In genomic region chr9:88387733-88388202, GRCh38 we compare ENCODE assay signal across 8 cellular contexts. TPM values are rescaled to one million over a fixed set of nuclear protein-coding genes. Genes with fewer than 3 reads are reported as not detected.
A peak's percentile ranks its signal among the peaks of the same experiment; 100 is the strongest.
DNase-seq lines count a peak whose midpoint lies in the region; ATAC-seq and TF ChIP-seq lines count a peak whose summit lies in the region.

No MANE protein-coding gene starts in this region.

- ATAC-seq in GM21528 (IDR thresholded peaks at IDR 0.05; ENCODE audit: low FRiP score, unreplicated experiment) (peak; percentile 16), left lobe of liver (peak; percentile 59)

- H3K4me1 ChIP-seq in KMS-11 (ENCODE audit: low read depth, poor library complexity, severe bottlenecking): peaks cover 18% of the 10 kb centered on the region

- H3K4me3 ChIP-seq in KMS-11 (IDR thresholded peaks at IDR 0.05; ENCODE audit: insufficient read depth, low read depth, low read length): no peak overlapping the region
- peak overlapping the region; percentile 97 for H3K4me3 ChIP-seq in WERI-Rb-1 (ENCODE audit: low read depth, low read length)

- 0 out of 2 replicates have a peak, but pooled peaks cover 3% of the 10 kb centered on the region for H4K20me1 ChIP-seq in KMS-11 (ENCODE audit: insufficient read depth)

- H3K9me3 Mint-ChIP-seq in chondrocyte (ENCODE audit: low read depth): no peaks in the 10 kb centered on the region

- DNase-seq in DMS79 treated with DMSO at 0.1 percent for 48 hours (lab: John Stamatoyannopoulos, UW) (peak; percentile 45), WERI-Rb-1 (no peak), chondrocyte (ENCODE audit: low spot score) (no peak), left lobe of liver (ENCODE audit: low spot score) (peak; percentile 63), erythroblast (lab: John Stamatoyannopoulos, UW) (no peak)
- DNase-seq in stimulated activated CD4-positive, alpha-beta T cell treated with anti-CD3 and anti-CD28 coated beads, TNF-alpha, amount 100 ng/mL, for 4 hours (ENCODE audit: low read depth in 3 of 3): peak; percentile 2 to 12 (median 8)

- H3K9ac ChIP-seq in KMS-11: no peak overlapping the region

- peak overlapping the region; percentile 86 for H3K27ac Mint-ChIP-seq in chondrocyte (ENCODE audit: unreplicated experiment)

- H3K27me3 ChIP-seq in KMS-11 (ENCODE audit: insufficient read depth, low read depth) (no peaks in the 10 kb centered on the region), WERI-Rb-1 (ENCODE audit: insufficient read depth, low read depth, severe bottlenecking) (no peaks in the 10 kb centered on the region)

- no peaks in the 10 kb centered on the region for H3K36me3 Mint-ChIP-seq in chondrocyte (ENCODE audit: low read depth)

- no peaks in the 10 kb centered on the region for H3K36me3 ChIP-seq in KMS-11 (ENCODE audit: insufficient read depth)
- H3K36me3 ChIP-seq in WERI-Rb-1: peaks cover 13% of the 10 kb centered on the region

- H3K27ac ChIP-seq in KMS-11 (no peak overlapping the region), WERI-Rb-1 (peak overlapping the region; percentile 95)

- H3K27me3 Mint-ChIP-seq in chondrocyte (ENCODE audit: low read depth): no peaks in the 10 kb centered on the region

- no peaks in the 10 kb centered on the region for H3K9me3 ChIP-seq in WERI-Rb-1 (ENCODE audit: severe bottlenecking)

- TF ChIP-seq CTCF in KMS-11 (conservative IDR thresholded peaks at IDR 0.05; ENCODE audit: low read depth, low read length) (no peak), WERI-Rb-1 (IDR thresholded peaks at IDR 0.05; ENCODE audit: low read depth, low read length) (no peak), chondrocyte (IDR thresholded peaks at IDR 0.05) (no peak)

- TF ChIP-seq POLR2A in erythroblast (IDR thresholded peaks at IDR 0.05; ENCODE audit: low read length): no peak

- peak overlapping the region; percentile 57 for H3K4me2 ChIP-seq in KMS-11

- peaks cover 36% of the 10 kb centered on the region for H3K79me2 ChIP-seq in KMS-11 (ENCODE audit: insufficient read depth, low read depth)

- H3K4me1 Mint-ChIP-seq in chondrocyte (ENCODE audit: low read depth): peaks cover 48% of the 10 kb centered on the region

- peak overlapping the region; percentile 93 for H3K4me3 Mint-ChIP-seq in chondrocyte (ENCODE audit: unreplicated experiment)

- peak overlapping the region; percentile 98 for H2AFZ ChIP-seq in KMS-11 (ENCODE audit: low read depth)

RNA-seq across cellular contexts. Expression of gene SPIN1, which starts 0.5 kb away (rescaled TPM):
- total RNA-seq in chondrocyte (94.9 to 110 TPM (median 103 TPM) in 3 replicates), left lobe of liver (18.3 TPM)

Comparison
In these comparisons a context has a peak if more than half of its experiments do, and no peak if none do; other contexts are left out.
1. DNase-seq: peak in DMS79 treated with DMSO at 0.1 percent for 48 hours (single experiment), left lobe of liver (single experiment) and stimulated activated CD4-positive, alpha-beta T cell treated with anti-CD3 and anti-CD28 coated beads, TNF-alpha, amount 100 ng/mL, for 4 hours (3 of 3); none in WERI-Rb-1 (single experiment), chondrocyte (single experiment) and erythroblast (0 of 2).